Comparison of ENCODE assay signal across 12 cellular contexts in genomic region chr5:42514759-42515158, GRCh38.
DNase-seq lines count a peak whose midpoint lies in the region; ATAC-seq and TF ChIP-seq lines count a peak whose summit lies in the region.
"Had no signal": no experiment of that assay in that cellular context is flagged by ENCODE, and none has a peak within 500 bp of the region (broad histone marks: within the 10 kb centered on the region; RNA-seq: fewer than 3 reads in every experiment).

No MANE protein-coding gene starts in this region.

- H3K4me3 Mint-ChIP-seq in endodermal cell: no peak overlapping the region
- no peak overlapping the region for H3K4me3 Mint-ChIP-seq in CD8-positive, alpha-beta T cell
- H3K4me3 Mint-ChIP-seq in activated naive CD8-positive, alpha-beta T cell treated with anti-CD3 and anti-CD28 coated beads, Interleukin-2, amount 50 U/mL, for 24 hours: no peak overlapping the region
- H3K4me3 Mint-ChIP-seq: type B pancreatic cell had no signal

- H3K4me1 ChIP-seq in endodermal cell (ENCODE audit: control insufficient read depth, insufficient read depth, low read length) (no peaks in the 10 kb centered on the region), gastrocnemius medialis (peaks cover 70% of the 10 kb centered on the region in 2 donors), esophagus muscularis mucosa (peaks cover 11 to 34% (median 26%) of the 10 kb centered on the region in 4 donors)
- no peaks in the 10 kb centered on the region for H3K4me1 ChIP-seq in CD8-positive, alpha-beta T cell (ENCODE audit: insufficient read depth, low read length)

- H3K36me3 Mint-ChIP-seq in endodermal cell (ENCODE audit: low read depth): no peaks in the 10 kb centered on the region
- H3K36me3 Mint-ChIP-seq in CD8-positive, alpha-beta T cell: no peaks in the 10 kb centered on the region
- H3K36me3 Mint-ChIP-seq in activated naive CD8-positive, alpha-beta T cell treated with anti-CD3 and anti-CD28 coated beads, Interleukin-2, amount 50 U/mL, for 24 hours (ENCODE audit: low read depth): no peaks in the 10 kb centered on the region
- H3K36me3 Mint-ChIP-seq: type B pancreatic cell had no signal

- H3K36me3 ChIP-seq in endodermal cell (ENCODE audit: control insufficient read depth, insufficient read depth, low read length) (no peaks in the 10 kb centered on the region), gastrocnemius medialis (no peaks in the 10 kb centered on the region), esophagus muscularis mucosa (no peaks in the 10 kb centered on the region)
- H3K36me3 ChIP-seq in CD8-positive, alpha-beta T cell (ENCODE audit: insufficient read depth, low read length): no peaks in the 10 kb centered on the region

- no peak overlapping the region for H3K4me3 ChIP-seq in LNCaP clone FGC (ENCODE audit: low read depth, low read length)
- H3K4me3 ChIP-seq in endodermal cell (ENCODE audit: low read length): no peak overlapping the region
- H3K4me3 ChIP-seq in gastrocnemius medialis: no peak overlapping the region
- H3K4me3 ChIP-seq in CD8-positive, alpha-beta T cell (ENCODE audit: low read depth, low read length): no peak overlapping the region
- H3K4me3 ChIP-seq in esophagus muscularis mucosa: no peak overlapping the region

- CTCF ChIA-PET in CD8-positive, alpha-beta T cell (lab: Charles Lee): interaction anchor here (1.2 kb wide), 1 partner anchor 253 kb away, joined by 6 read pairs; no protein-coding TSS in a partner anchor

- WGBS in endodermal cell (ENCODE audit: insufficient coverage in 1 of 2, insufficient read length in 1 of 2), 2 experiments: 70% methylated on average over 2 of the region's 2 CpGs; no CpG with 5 or more reads in 1 of the 2 experiments
- WGBS in esophagus muscularis mucosa: 89% methylated on average over 2 of the region's 2 CpGs

- peaks cover 24% of the 10 kb centered on the region for H3K27me3 Mint-ChIP-seq in endodermal cell (ENCODE audit: insufficient read depth)
- no peaks in the 10 kb centered on the region for H3K27me3 Mint-ChIP-seq in CD8-positive, alpha-beta T cell (ENCODE audit: low read depth)
- H3K27me3 Mint-ChIP-seq in activated naive CD8-positive, alpha-beta T cell treated with anti-CD3 and anti-CD28 coated beads, Interleukin-2, amount 50 U/mL, for 24 hours: no peaks in the 10 kb centered on the region
- H3K27me3 Mint-ChIP-seq: type B pancreatic cell had no signal

- DNase-seq in NCI-H748 (lab: John Stamatoyannopoulos, UW; ENCODE audit: unreplicated experiment) (peak; percentile 50), NCI-H748 treated with DMSO at 0.1 percent for 48 hours (lab: John Stamatoyannopoulos, UW) (no peak), LNCaP clone FGC (ENCODE audit: low read depth) (peak; percentile 79), endodermal cell (peak; percentile 59), gastrocnemius medialis (peak; percentile 76 to 86), esophagus muscularis mucosa (ENCODE audit: extremely low spot score) (no peak)
- no peak for DNase-seq in CD8-positive, alpha-beta T cell
- no peak for DNase-seq in activated naive CD8-positive, alpha-beta T cell treated with anti-CD3 and anti-CD28 coated beads, Interleukin-2, amount 50 U/mL, for 24 hours
- DNase-seq: activated CD4-positive, alpha-beta T cell treated with anti-CD3 and anti-CD28 coated beads for 4 hours; kidney; stimulated activated CD4-positive, alpha-beta T cell treated with anti-CD3 and anti-CD28 coated beads, Interleukin-15, amount 100 ng/mL, for 24 hours had no signal

- H3K27ac Mint-ChIP-seq in endodermal cell: no peak overlapping the region
- H3K27ac Mint-ChIP-seq in CD8-positive, alpha-beta T cell: no peak overlapping the region
- no peak overlapping the region for H3K27ac Mint-ChIP-seq in activated naive CD8-positive, alpha-beta T cell treated with anti-CD3 and anti-CD28 coated beads, Interleukin-2, amount 50 U/mL, for 24 hours
- H3K27ac Mint-ChIP-seq: type B pancreatic cell had no signal

- no peaks in the 10 kb centered on the region for H3K9me3 ChIP-seq in endodermal cell (ENCODE audit: control insufficient read depth, low read length)
- no peaks in the 10 kb centered on the region for H3K9me3 ChIP-seq in gastrocnemius medialis
- H3K9me3 ChIP-seq in CD8-positive, alpha-beta T cell (ENCODE audit: low read length): no peaks in the 10 kb centered on the region
- H3K9me3 ChIP-seq in esophagus muscularis mucosa: no peaks in the 10 kb centered on the region

- no peaks in the 10 kb centered on the region for H3K9me3 Mint-ChIP-seq in endodermal cell
- no peaks in the 10 kb centered on the region for H3K9me3 Mint-ChIP-seq in CD8-positive, alpha-beta T cell
- H3K9me3 Mint-ChIP-seq in activated naive CD8-positive, alpha-beta T cell treated with anti-CD3 and anti-CD28 coated beads, Interleukin-2, amount 50 U/mL, for 24 hours: no peaks in the 10 kb centered on the region
- H3K9me3 Mint-ChIP-seq: type B pancreatic cell had no signal

- POLR2A ChIA-PET in CD8-positive, alpha-beta T cell (lab: Charles Lee): no interaction called here

- intact Hi-C loops in gastrocnemius medialis (cut with DNase I; ENCODE audit: low total_unique reads) (loop anchor here (2.0 to 5.0 kb wide), 3 partner anchors 70 to 143 kb away; partner anchors contain the start of gene GHR), esophagus muscularis mucosa (cut with DNase I) (no loop called here)
- intact Hi-C loops in CD8-positive, alpha-beta T cell (cut with DNase I, micrococcal nuclease): loop anchor here (2.0 to 5.0 kb wide), 3 partner anchors 252 to 374 kb away; no protein-coding TSS in a partner anchor

- TF ChIP-seq CTCF in LNCaP clone FGC (IDR thresholded peaks at IDR 0.05; ENCODE audit: control insufficient read depth, extremely low read depth, insufficient read depth): peak; percentile 47
- TF ChIP-seq CTCF in endodermal cell (conservative IDR thresholded peaks at IDR 0.05): peak; percentile 62
- peak; percentile 45 to 58 (median 52) for TF ChIP-seq CTCF in gastrocnemius medialis (IDR thresholded peaks at IDR 0.05 in 4 of 5, conservative IDR thresholded peaks at IDR 0.05 in 1 of 5)
- no peak for TF ChIP-seq CTCF in CD8-positive, alpha-beta T cell (IDR thresholded peaks at IDR 0.05)
- no peak for TF ChIP-seq CTCF in esophagus muscularis mucosa (IDR thresholded peaks at IDR 0.05)

- no peak overlapping the region for H3K27ac ChIP-seq in endodermal cell (ENCODE audit: low read depth, low read length)
- peak overlapping the region; percentile 83 to 91 (median 84) for H3K27ac ChIP-seq in gastrocnemius medialis
- H3K27ac ChIP-seq in CD8-positive, alpha-beta T cell (ENCODE audit: low read depth, low read length): no peak overlapping the region
- H3K27ac ChIP-seq in esophagus muscularis mucosa (replicated peaks in 1 of 4): no peak overlapping the region

- no peak overlapping the region for H3K9ac ChIP-seq in endodermal cell (ENCODE audit: extremely low read depth, low read length, poor library complexity, severe bottlenecking)

- ATAC-seq in gastrocnemius medialis: peak; percentile 53 to 70
- no peak for ATAC-seq in CD8-positive, alpha-beta T cell
- no peak for ATAC-seq in activated naive CD8-positive, alpha-beta T cell treated with anti-CD3 and anti-CD28 coated beads, Interleukin-2, amount 50 U/mL, for 24 hours

- no peak for TF ChIP-seq POLR2A in gastrocnemius medialis (IDR thresholded peaks at IDR 0.05)
- TF ChIP-seq POLR2A in esophagus muscularis mucosa (IDR thresholded peaks at IDR 0.05; ENCODE audit: low read depth): no peak

- no peak for TF ChIP-seq EP300 in esophagus muscularis mucosa (IDR thresholded peaks at IDR 0.05)

- peaks cover 41% of the 10 kb centered on the region for H3K4me1 Mint-ChIP-seq in endodermal cell
- H3K4me1 Mint-ChIP-seq in CD8-positive, alpha-beta T cell (ENCODE audit: low read depth): no peaks in the 10 kb centered on the region
- H3K4me1 Mint-ChIP-seq in activated naive CD8-positive, alpha-beta T cell treated with anti-CD3 and anti-CD28 coated beads, Interleukin-2, amount 50 U/mL, for 24 hours: no peaks in the 10 kb centered on the region

- in situ Hi-C loops in gastrocnemius medialis (cut with MboI; ENCODE audit: low sequenced_read_pairs in 4 of 4): loop anchor here in 1 of 4 donors (10.0 kb wide), 1 partner anchor 70 kb away; no protein-coding TSS in a partner anchor

- H3K27me3 ChIP-seq in endodermal cell (ENCODE audit: control insufficient read depth, insufficient read depth, low read length, poor library complexity, severe bottlenecking) (no peaks in the 10 kb centered on the region), gastrocnemius medialis (no peaks in the 10 kb centered on the region), esophagus muscularis mucosa (no peaks in the 10 kb centered on the region)
- no peaks in the 10 kb centered on the region for H3K27me3 ChIP-seq in CD8-positive, alpha-beta T cell (ENCODE audit: insufficient read depth, low read length)

Comparison
In these comparisons a context has a peak if more than half of its experiments do, and no peak if none do; other contexts are left out.
1. DNase-seq: peak in NCI-H748 (single experiment), LNCaP clone FGC (single experiment), endodermal cell (single experiment) and gastrocnemius medialis (2 of 2); none in NCI-H748 treated with DMSO at 0.1 percent for 48 hours (single experiment), CD8-positive, alpha-beta T cell (0 of 7), activated naive CD8-positive, alpha-beta T cell treated with anti-CD3 and anti-CD28 coated beads, Interleukin-2, amount 50 U/mL, for 24 hours (single experiment) and esophagus muscularis mucosa (single experiment).
2. CTCF ChIP-seq: peak in LNCaP clone FGC (single experiment), endodermal cell (single experiment) and gastrocnemius medialis (5 of 5); none in CD8-positive, alpha-beta T cell (single experiment) and esophagus muscularis mucosa (0 of 3).
3. H3K27ac ChIP-seq: peak in gastrocnemius medialis (4 of 4); none in endodermal cell (single experiment), CD8-positive, alpha-beta T cell (single experiment) and esophagus muscularis mucosa (0 of 4).
4. ATAC-seq: peak in gastrocnemius medialis (2 of 2); none in CD8-positive, alpha-beta T cell (single experiment) and activated naive CD8-positive, alpha-beta T cell treated with anti-CD3 and anti-CD28 coated beads, Interleukin-2, amount 50 U/mL, for 24 hours (single experiment).